7 cellular contexts compared by ENCODE assay signal in genomic region chr7:28926871-28927597, GRCh38. TPM values are rescaled to one million over a fixed set of nuclear protein-coding genes. Genes with fewer than 3 reads are reported as not detected.
A peak's percentile ranks its signal among the peaks of the same experiment; 100 is the strongest.
DNase-seq lines count a peak whose midpoint lies in the region; ATAC-seq and TF ChIP-seq lines count a peak whose summit lies in the region.

No MANE protein-coding gene starts in this region.

- in situ Hi-C loops in GM13977 (cut with MboI; ENCODE audit: low pct_unique_long_range_greater_than_20kb, low sequenced_read_pairs, unreplicated experiment): loop anchor here (10.0 kb wide), 2 partner anchors 178 to 478 kb away; no protein-coding TSS in a partner anchor

- H3K4me2 ChIP-seq in hepatocyte: peak overlapping the region; percentile 75

- peak; percentile 83 for TF ChIP-seq CTCF in GM13977 (IDR thresholded peaks at IDR 0.05; ENCODE audit: extremely low read depth, insufficient read depth, missing control alignments)
- TF ChIP-seq CTCF in hepatocyte (IDR thresholded peaks at IDR 0.05; ENCODE audit: poor library complexity): peak; percentile 98

- no peaks in the 10 kb centered on the region for H4K20me1 ChIP-seq in hepatocyte (ENCODE audit: insufficient read depth, poor library complexity, severe bottlenecking)

- H3K36me3 ChIP-seq in hepatocyte (replicated peaks; ENCODE audit: insufficient read depth, low read depth): no peaks in the 10 kb centered on the region

- no peaks in the 10 kb centered on the region for H3K9me2 ChIP-seq in hepatocyte (replicated peaks; ENCODE audit: insufficient read depth)

- H3K79me2 ChIP-seq in hepatocyte: no peaks in the 10 kb centered on the region

- no peak overlapping the region for H3K27ac ChIP-seq in hepatocyte

- no peaks in the 10 kb centered on the region for H3K9me3 ChIP-seq in hepatocyte (ENCODE audit: low read depth)

- 10% methylated on average over 21 of the region's 22 CpGs for WGBS in hepatocyte (ENCODE audit: low lambda C conversion rate, missing lambda C conversion rate)

- peaks cover 3% of the 10 kb centered on the region for H3K27me3 ChIP-seq in hepatocyte

- ATAC-seq in HG02938 (IDR thresholded peaks at IDR 0.05; ENCODE audit: unreplicated experiment): peak; percentile 85

- H3K4me1 ChIP-seq in hepatocyte (ENCODE audit: insufficient read depth): no peaks in the 10 kb centered on the region

- H2AFZ ChIP-seq in hepatocyte: peak overlapping the region; percentile 80

- peak overlapping the region; percentile 20 for H3K4me3 ChIP-seq in hepatocyte

- peak; percentile 75 for DNase-seq in GM13977 (ENCODE audit: low spot score)
- peak; percentile 87 for DNase-seq in NCI-H146 (lab: John Stamatoyannopoulos, UW)
- peak; percentile 4 to 75 (median 13) for DNase-seq in T-helper 1 cell
- peak; percentile 91 for DNase-seq in astrocyte of the hippocampus (ENCODE audit: low read depth, low spot score)
- DNase-seq in hepatocyte (ENCODE audit: low spot score): peak; percentile 94
- DNase-seq in putamen (ENCODE audit: low spot score): peak; percentile 84

RNA-seq across cellular contexts. Expression of gene TRIL, which starts 31.1 kb away (rescaled TPM):
- 3.0 and 4.6 TPM in 2 replicates for total RNA-seq in hepatocyte
- 1.2 and 2.5 TPM in 2 replicates for polyA plus RNA-seq in hepatocyte

Comparison
In these comparisons a context has a peak if more than half of its experiments do, and no peak if none do; other contexts are left out.
1. DNase-seq: peak in every context shown above with its lines; median percentile 94 in hepatocyte; 91 in astrocyte of the hippocampus; 87 in NCI-H146; 84 in putamen; 75 in GM13977; 13 in T-helper 1 cell.